ENCODE assay signal across 10 cellular contexts in genomic region chr22:38085501-38085900, GRCh38. TPM values are rescaled to one million over a fixed set of nuclear protein-coding genes. Genes with fewer than 3 reads are reported as not detected.
"Had no signal": no experiment of that assay in that cellular context is flagged by ENCODE, and none has a peak within 500 bp of the region (broad histone marks: within the 10 kb centered on the region; RNA-seq: fewer than 3 reads in every experiment).

No MANE protein-coding gene starts in this region.

- ATAC-seq: HCT116 had no signal

- H3K9me3 Mint-ChIP-seq: HFFc6, IgD-negative memory B cell had no signal

- H3K9me3 ChIP-seq: HAP-1 had no signal

- H3K4me1 Mint-ChIP-seq: IgD-negative memory B cell had no signal

- DNase-seq: GM23248, GOT3, HFFc6, KBM-7 had no signal

- H2AFZ ChIP-seq: GM23248 had no signal

- H3K27ac Mint-ChIP-seq: HFFc6, IgD-negative memory B cell had no signal

- H3K27ac ChIP-seq: GM23248 had no signal

- H3K4me3 Mint-ChIP-seq: HFFc6, IgD-negative memory B cell had no signal

- H3K9ac ChIP-seq: GM23248 had no signal

- H3K4me3 ChIP-seq: GM23248, HAP-1 had no signal

- H3K36me3 ChIP-seq: HAP-1 had no signal

RNA-seq across cellular contexts. Expression of gene SLC16A8, which starts 1.5 kb away (rescaled TPM):
- total RNA-seq: H4, H7, HFFc6, HT-29 had no signal
- polyA plus RNA-seq: IgD-negative memory B cell had no signal

RNA-seq across cellular contexts. Expression of gene BAIAP2L2, which starts 25.0 kb away (rescaled TPM):
- total RNA-seq: H4 had no signal
- polyA plus RNA-seq: IgD-negative memory B cell had no signal
